15 cellular contexts compared by ENCODE assay signal in genomic region chr9:123359546-123359945, GRCh38. TPM values are rescaled to one million over a fixed set of nuclear protein-coding genes. Genes with fewer than 3 reads are reported as not detected.
DNase-seq lines count a peak whose midpoint lies in the region; ATAC-seq and TF ChIP-seq lines count a peak whose summit lies in the region.
"Had no signal": no experiment of that assay in that cellular context is flagged by ENCODE, and none has a peak within 500 bp of the region (broad histone marks: within the 10 kb centered on the region; RNA-seq: fewer than 3 reads in every experiment).

No MANE protein-coding gene starts in this region.

- ATAC-seq in HG02884 (IDR thresholded peaks at IDR 0.05; ENCODE audit: unreplicated experiment), result no peak
- ATAC-seq: activated CD4-positive, CD25-positive, alpha-beta regulatory T cell treated with anti-CD3 and anti-CD28 coated beads, Interleukin-2, amount 50 U/mL, for 24 hours; psoas muscle had no signal

- no peak overlapping the region for H3K4me3 ChIP-seq in smooth muscle cell
- no peak overlapping the region for H3K4me3 ChIP-seq in MG63
- H3K4me3 ChIP-seq: adrenal gland, psoas muscle, upper lobe of left lung had no signal

- H3K4me2 ChIP-seq in smooth muscle cell, result peak overlapping the region; percentile 76

- H3F3A ChIP-seq in smooth muscle cell (ENCODE audit: low read depth), result peaks cover 15% of the 10 kb centered on the region

- H3K36me3 Mint-ChIP-seq in glutamatergic neuron (ENCODE audit: unreplicated experiment), result no peaks in the 10 kb centered on the region

- H2AFZ ChIP-seq in smooth muscle cell (ENCODE audit: low read depth), result no peak overlapping the region

- DNase-seq in NCI-H2171 treated with DMSO at 0.1 percent for 48 hours (lab: John Stamatoyannopoulos, UW) (peak; percentile 69), NCI-H2171 (lab: John Stamatoyannopoulos, UW) (no peak), NCI-H510A treated with DMSO at 0.1 percent for 48 hours (lab: John Stamatoyannopoulos, UW) (peak; percentile 90), glutamatergic neuron (no peak), smooth muscle cell (lab: John Stamatoyannopoulos, UW; ENCODE audit: unreplicated experiment) (no peak), MG63 (no peak), T-helper 9 cell (no peak)
- DNase-seq: psoas muscle had no signal

- H3K36me3 ChIP-seq in smooth muscle cell (ENCODE audit: low read depth) (no peaks in the 10 kb centered on the region), MG63 (no peaks in the 10 kb centered on the region)
- H3K36me3 ChIP-seq: adrenal gland, upper lobe of left lung had no signal

- peak overlapping the region; percentile 75 for H3K27ac ChIP-seq in smooth muscle cell (ENCODE audit: low read depth)
- H3K27ac ChIP-seq: adrenal gland, psoas muscle, upper lobe of left lung had no signal

- peaks cover 42% of the 10 kb centered on the region for H3K4me1 Mint-ChIP-seq in glutamatergic neuron (ENCODE audit: low read depth, unreplicated experiment)

- TF ChIP-seq CTCF in glutamatergic neuron (IDR thresholded peaks at IDR 0.05; ENCODE audit: partially characterized antibody, unreplicated experiment) (no peak), smooth muscle cell (IDR thresholded peaks at IDR 0.05; ENCODE audit: borderline replicate concordance, insufficient read depth, poor library complexity, severe bottlenecking) (no peak)

- H3K9me3 Mint-ChIP-seq in glutamatergic neuron (ENCODE audit: unreplicated experiment), result peaks cover 7% of the 10 kb centered on the region
- H3K9me3 Mint-ChIP-seq: dendritic cell treated with granulocyte-macrophage colony-stimulating factor and Interleukin-4, amounts not matched to agents 40 ng/mL and 50 ng/mL, for 4 days had no signal

- peak overlapping the region; percentile 24 for H3K27ac Mint-ChIP-seq in glutamatergic neuron (ENCODE audit: unreplicated experiment)
- H3K27ac Mint-ChIP-seq: dendritic cell treated with granulocyte-macrophage colony-stimulating factor and Interleukin-4, amounts not matched to agents 40 ng/mL and 50 ng/mL, for 4 days had no signal

- peaks cover 22% of the 10 kb centered on the region for H3K79me2 ChIP-seq in smooth muscle cell (ENCODE audit: low read depth)

- H3K27me3 ChIP-seq in smooth muscle cell (ENCODE audit: low read depth), result no peaks in the 10 kb centered on the region
- no peaks in the 10 kb centered on the region for H3K27me3 ChIP-seq in MG63
- H3K27me3 ChIP-seq: upper lobe of left lung had no signal

- 29% methylated on average over 3 of the region's 3 CpGs for WGBS in smooth muscle cell (ENCODE audit: low lambda C conversion rate)

- H3K9me3 ChIP-seq in smooth muscle cell (replicated peaks; ENCODE audit: low read depth) (no peaks in the 10 kb centered on the region), MG63 (no peaks in the 10 kb centered on the region)
- H3K9me3 ChIP-seq: adrenal gland, psoas muscle, upper lobe of left lung had no signal

- H3K4me3 Mint-ChIP-seq in glutamatergic neuron (ENCODE audit: unreplicated experiment), result no peak overlapping the region
- H3K4me3 Mint-ChIP-seq: dendritic cell treated with granulocyte-macrophage colony-stimulating factor and Interleukin-4, amounts not matched to agents 40 ng/mL and 50 ng/mL, for 4 days had no signal

- H3K27me3 Mint-ChIP-seq in glutamatergic neuron (ENCODE audit: unreplicated experiment), result peaks cover 7% of the 10 kb centered on the region

- H3K9ac ChIP-seq in smooth muscle cell (ENCODE audit: low read depth), result no peak overlapping the region

- H4K20me1 ChIP-seq in smooth muscle cell (ENCODE audit: low read depth), result no peaks in the 10 kb centered on the region

- peaks cover 60% of the 10 kb centered on the region for H3K4me1 ChIP-seq in smooth muscle cell (ENCODE audit: low read depth)
- H3K4me1 ChIP-seq: adrenal gland, psoas muscle had no signal

RNA-seq across cellular contexts. Expression of gene CRB2, which starts 3.5 kb away (rescaled TPM):
- total RNA-seq in glutamatergic neuron (ENCODE audit: unreplicated experiment) (6.8 TPM), smooth muscle cell (3.1 and 3.8 TPM in 2 replicates)
- 0.87 and 1.7 TPM in 2 replicates for polyA plus RNA-seq in smooth muscle cell
- not detected in 2 replicates for total RNA-seq in MG63 (2014; rRNA removed; shearing (Covaris generic); ENCODE audit: low replicate concordance)
- total RNA-seq: lung microvascular endothelial cell had no signal
- polyA plus RNA-seq: AG04450 had no signal

Comparison
In these comparisons a context has a peak if more than half of its experiments do, and no peak if none do; other contexts are left out.
1. DNase-seq: peak in NCI-H2171 treated with DMSO at 0.1 percent for 48 hours (single experiment) and NCI-H510A treated with DMSO at 0.1 percent for 48 hours (single experiment); none in NCI-H2171 (single experiment), glutamatergic neuron (single experiment), smooth muscle cell (single experiment), MG63 (single experiment) and T-helper 9 cell (single experiment).